ENCODE assay signal across 17 cellular contexts in genomic region chr6:139037490-139037889, GRCh38. TPM values are rescaled to one million over a fixed set of nuclear protein-coding genes. Genes with fewer than 3 reads are reported as not detected.
DNase-seq lines count a peak whose midpoint lies in the region; FAIRE-seq and TF ChIP-seq lines count a peak whose summit lies in the region.
"Had no signal": no experiment of that assay in that cellular context is flagged by ENCODE, and none has a peak within 500 bp of the region (broad histone marks: within the 10 kb centered on the region; RNA-seq: fewer than 3 reads in every experiment).

No MANE protein-coding gene starts in this region.

- H3K9me2 ChIP-seq in hepatocyte (replicated peaks; ENCODE audit: insufficient read depth) = no peaks in the 10 kb centered on the region

- WGBS in hepatocyte (ENCODE audit: low lambda C conversion rate, missing lambda C conversion rate) = 97% methylated on average over 5 of the region's 5 CpGs

- peaks cover 16% of the 10 kb centered on the region for H3K36me3 Mint-ChIP-seq in astrocyte (ENCODE audit: low read depth, unreplicated experiment)

- H3K4me1 ChIP-seq in astrocyte (ENCODE audit: insufficient read depth, low read length) (peaks cover 6% of the 10 kb centered on the region), hepatocyte (ENCODE audit: insufficient read depth) (no peaks in the 10 kb centered on the region)
- H3K4me1 ChIP-seq: esophagus muscularis mucosa had no signal

- no peak for FAIRE-seq in astrocyte (lab: Jason Lieb, UNC)
- FAIRE-seq: H1 had no signal

- H3K27ac ChIP-seq in astrocyte (ENCODE audit: low read depth, low read length) = peak overlapping the region; percentile 69
- H3K27ac ChIP-seq in hepatocyte = no peak overlapping the region
- H3K27ac ChIP-seq: esophagus muscularis mucosa had no signal

- peaks cover 15% of the 10 kb centered on the region for H3K36me3 ChIP-seq in astrocyte (ENCODE audit: insufficient read depth, low read length)
- no peaks in the 10 kb centered on the region for H3K36me3 ChIP-seq in hepatocyte (replicated peaks; ENCODE audit: insufficient read depth, low read depth)

- CTCF ChIA-PET in AG04449 (lab: Yijun Ruan, JAX) = interaction anchor here (1.2 kb wide), 1 partner anchor 49 kb away, joined by 3 read pairs; no protein-coding TSS in a partner anchor

- POLR2A ChIA-PET in AG04449 (lab: Yijun Ruan, JAX) = no interaction called here

- no peak overlapping the region for H3K4me3 Mint-ChIP-seq in astrocyte (ENCODE audit: unreplicated experiment)
- H3K4me3 Mint-ChIP-seq: CD14-positive monocyte; T-helper 2 cell treated with Interferon-gamma antibody and Interleukin-4, amounts not matched to agents 5 μg/mL and 100 μg/mL, for 36 hours had no signal

- H3K27me3 ChIP-seq in astrocyte (ENCODE audit: insufficient read depth, low read length) = no peaks in the 10 kb centered on the region
- H3K27me3 ChIP-seq in hepatocyte = no peaks in the 10 kb centered on the region
- H3K27me3 ChIP-seq: esophagus muscularis mucosa had no signal

- H2AFZ ChIP-seq in astrocyte (ENCODE audit: low read depth, low read length) = no peak overlapping the region
- H2AFZ ChIP-seq in hepatocyte = no peak overlapping the region

- peak; percentile 23 for DNase-seq in AG04449 (ENCODE audit: low read depth, low spot score)
- peak; percentile 41 for DNase-seq in GM03348 (ENCODE audit: low spot score)
- peak; percentile 87 for DNase-seq in astrocyte (ENCODE audit: low read depth)
- peak; percentile 70 for DNase-seq in iris pigment epithelial cell (ENCODE audit: low read depth)
- DNase-seq in stimulated activated CD4-positive, alpha-beta T cell treated with anti-CD3 and anti-CD28 coated beads, Interleukin-1b, Interleukin-23, amount 100 ng/mL, for 48 hours = no peak
- no peak for DNase-seq in hepatocyte (ENCODE audit: low spot score)
- DNase-seq in T1000 (lab: John Stamatoyannopoulos, UW) = no peak
- DNase-seq in hypothalamus (lab: John Stamatoyannopoulos, UW) = no peak
- DNase-seq: activated CD4-positive, alpha-beta T cell treated with anti-CD3 and anti-CD28 coated beads, Interleukin-2, amount 50 U/mL, for 4 hours; activated gamma-delta T cell treated with Interleukin-2 at 50 U/mL for 16 hours; Karpas-422; NCI-H2029; stimulated activated CD4-positive, alpha-beta T cell treated with anti-CD3 and anti-CD28 coated beads, Interleukin-2, amount 100 ng/mL, for 24 hours had no signal

- H3K9me3 Mint-ChIP-seq in astrocyte (ENCODE audit: unreplicated experiment) = no peaks in the 10 kb centered on the region
- H3K9me3 Mint-ChIP-seq: CD14-positive monocyte; T-helper 2 cell treated with Interferon-gamma antibody and Interleukin-4, amounts not matched to agents 5 μg/mL and 100 μg/mL, for 36 hours had no signal

- peak overlapping the region; percentile 43 for H3K4me2 ChIP-seq in astrocyte (ENCODE audit: low read length)
- H3K4me2 ChIP-seq in hepatocyte = no peak overlapping the region

- TF ChIP-seq CTCF in AG04449 (IDR thresholded peaks at IDR 0.05; ENCODE audit: insufficient read depth, low read length, missing control alignments) (no peak), astrocyte (IDR thresholded peaks at IDR 0.05; ENCODE audit: insufficient read depth, low read depth, low read length) (no peak), hepatocyte (IDR thresholded peaks at IDR 0.05; ENCODE audit: poor library complexity) (no peak)

- no peaks in the 10 kb centered on the region for H3K9me3 ChIP-seq in astrocyte (ENCODE audit: insufficient read depth, low read depth, low read length)
- H3K9me3 ChIP-seq in hepatocyte (ENCODE audit: low read depth) = no peaks in the 10 kb centered on the region
- H3K9me3 ChIP-seq: esophagus muscularis mucosa had no signal

- H3K27me3 Mint-ChIP-seq in astrocyte (ENCODE audit: low read depth, unreplicated experiment) = no peaks in the 10 kb centered on the region

- H3K9ac ChIP-seq in astrocyte (ENCODE audit: low read length) = no peak overlapping the region

- H4K20me1 ChIP-seq in astrocyte (ENCODE audit: insufficient read depth, low read length) (peaks cover 16% of the 10 kb centered on the region), hepatocyte (ENCODE audit: insufficient read depth, poor library complexity, severe bottlenecking) (no peaks in the 10 kb centered on the region)

- H3K27ac Mint-ChIP-seq in astrocyte (ENCODE audit: unreplicated experiment) = no peak overlapping the region
- H3K27ac Mint-ChIP-seq: T-helper 2 cell treated with Interferon-gamma antibody and Interleukin-4, amounts not matched to agents 5 μg/mL and 100 μg/mL, for 36 hours had no signal

- H3K4me1 Mint-ChIP-seq in astrocyte (ENCODE audit: low read depth, unreplicated experiment) = no peaks in the 10 kb centered on the region

- H3K4me3 ChIP-seq in AG04449 (ENCODE audit: low read depth, low read length) = no peak overlapping the region
- H3K4me3 ChIP-seq in astrocyte (ENCODE audit: insufficient read depth, low read depth, low read length) = no peak overlapping the region
- no peak overlapping the region for H3K4me3 ChIP-seq in hepatocyte
- H3K4me3 ChIP-seq: esophagus muscularis mucosa had no signal

- peaks cover 14% of the 10 kb centered on the region for H3K79me2 ChIP-seq in astrocyte (ENCODE audit: insufficient read depth, low read length)
- H3K79me2 ChIP-seq in hepatocyte = peaks cover 12% of the 10 kb centered on the region

RNA-seq across cellular contexts. Expression of gene ABRACL, which starts 8.9 kb away (rescaled TPM):
- total RNA-seq in astrocyte (46.6 and 66.0 TPM in 2 replicates), hepatocyte (81.4 and 81.8 TPM in 2 replicates)
- polyA plus RNA-seq in hepatocyte = 97.1 and 110 TPM in 2 replicates

RNA-seq across cellular contexts. Expression of gene REPS1, which starts 49.4 kb away (rescaled TPM):
- total RNA-seq in astrocyte (31.7 and 39.1 TPM in 2 replicates), hepatocyte (39.3 and 43.1 TPM in 2 replicates)
- polyA plus RNA-seq in hepatocyte = 30.0 and 31.3 TPM in 2 replicates

Comparison
In these comparisons a context has a peak if more than half of its experiments do, and no peak if none do; other contexts are left out.
1. DNase-seq: peak in AG04449 (single experiment), GM03348 (single experiment), astrocyte (single experiment) and iris pigment epithelial cell (single experiment); none in stimulated activated CD4-positive, alpha-beta T cell treated with anti-CD3 and anti-CD28 coated beads, Interleukin-1b, Interleukin-23, amount 100 ng/mL, for 48 hours (single experiment), hepatocyte (single experiment), T1000 (single experiment) and hypothalamus (0 of 51).